ENCODE assay signal across 10 cellular contexts in the genomic region with DNA sequence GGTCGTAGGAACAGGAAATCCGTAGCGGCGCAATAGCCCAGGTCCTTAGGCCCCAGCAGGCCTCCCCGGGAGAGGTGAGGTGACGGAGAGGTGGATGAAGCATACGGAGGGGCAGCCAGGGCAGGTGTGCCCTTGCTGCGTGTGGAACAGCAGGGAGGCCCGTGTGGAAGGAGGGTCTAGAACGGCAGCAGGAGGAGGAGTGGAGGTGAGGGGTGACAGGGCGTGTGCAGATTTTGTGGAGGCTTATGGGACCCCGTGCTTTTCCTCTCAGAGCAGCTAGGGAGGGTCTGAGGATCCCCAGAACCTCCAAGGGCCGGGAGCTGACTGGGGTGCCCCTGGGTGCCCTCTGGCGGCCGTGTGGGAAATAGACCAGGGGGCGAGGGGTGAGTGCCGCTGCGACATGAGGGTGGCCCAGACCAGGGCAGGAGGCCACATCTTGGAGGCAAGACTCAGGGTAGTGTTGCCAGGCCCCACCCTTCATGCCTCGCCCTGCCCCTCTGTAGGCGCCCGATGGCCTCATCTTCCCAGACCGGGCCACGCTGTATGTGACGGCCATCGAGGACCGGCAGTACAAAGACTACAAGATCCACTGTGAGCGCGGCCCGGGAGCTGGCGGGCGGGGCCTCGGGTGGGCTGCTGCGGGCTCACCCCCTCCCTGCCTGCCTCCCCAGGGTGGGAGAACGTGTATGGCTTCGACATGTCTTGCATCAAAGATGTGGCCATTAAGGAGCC. TPM values are rescaled to one million over a fixed set of nuclear protein-coding genes. Genes with fewer than 3 reads are reported as not detected.
DNase-seq lines count a peak whose midpoint lies in the region; ATAC-seq and TF ChIP-seq lines count a peak whose summit lies in the region.
"Had no signal": no experiment of that assay in that cellular context is flagged by ENCODE, and none has a peak within 500 bp of the region (broad histone marks: within the 10 kb centered on the region; RNA-seq: fewer than 3 reads in every experiment).

No MANE protein-coding gene starts in this region.

- peaks cover 87% of the 10 kb centered on the region for H4K20me1 ChIP-seq in OCI-LY3 (ENCODE audit: insufficient read depth, low read length)

- H3K9me3 ChIP-seq in cardiac muscle cell (ENCODE audit: low read depth) (no peaks in the 10 kb centered on the region), OCI-LY3 (ENCODE audit: insufficient read depth, low read length) (no peaks in the 10 kb centered on the region), esophagus squamous epithelium (no peaks in the 10 kb centered on the region), transverse colon (no peaks in the 10 kb centered on the region)
- H3K9me3 ChIP-seq: vagina had no signal

- TF ChIP-seq POLR2A in esophagus squamous epithelium (IDR thresholded peaks at IDR 0.05) (no peak), transverse colon (IDR thresholded peaks at IDR 0.05) (no peak)

- H3K4me1 ChIP-seq in cardiac muscle cell (ENCODE audit: low read depth), result peaks cover 6% of the 10 kb centered on the region
- H3K4me1 ChIP-seq in OCI-LY3 (ENCODE audit: low read length), result peaks cover 52% of the 10 kb centered on the region
- H3K4me1 ChIP-seq in esophagus squamous epithelium, result peaks cover 15 to 56% (median 24%) of the 10 kb centered on the region in 3 donors
- peaks cover 11 to 20% (median 17%) of the 10 kb centered on the region in 4 donors for H3K4me1 ChIP-seq in transverse colon

- in situ Hi-C loops in transverse colon (cut with MboI; ENCODE audit: low pct_ligation_motif_present in 1 of 4, low pct_unique_long_range_greater_than_20kb in 1 of 4, low sequenced_read_pairs in 3 of 4), result no loop called here

- DNase-seq in cardiac muscle cell (ENCODE audit: low read depth in 1 of 2, low spot score in 1 of 2) (peak in 1 of 2 donors; percentile 34), left cardiac atrium (no peak), esophagus squamous epithelium (lab: John Stamatoyannopoulos, UW) (no peak), transverse colon (no peak), NOMO-1 (lab: John Stamatoyannopoulos, UW; ENCODE audit: unreplicated experiment in 2 of 2) (no peak), NCI-H774 (lab: John Stamatoyannopoulos, UW) (no peak)
- DNase-seq: GF-D8 had no signal

- peaks cover 63% of the 10 kb centered on the region for H3K79me2 ChIP-seq in OCI-LY3 (ENCODE audit: low read length)

- intact Hi-C loops in left cardiac atrium (cut with DNase I), result loop anchor here (5.0 to 10.0 kb wide), 2 partner anchors 120 to 128 kb away; partner anchors contain the start of gene FUZ (in 1 of the 2)
- intact Hi-C loops in esophagus squamous epithelium (cut with DNase I), result no loop called here
- intact Hi-C loops in transverse colon (cut with DNase I; ENCODE audit: low total_unique reads), result loop anchor here (10.0 kb wide), 1 partner anchor 210 kb away; the partner anchor contains the start of gene FLT3LG

- H3K4me3 ChIP-seq in cardiac muscle cell (no peak overlapping the region), OCI-LY3 (ENCODE audit: low read length) (no peak overlapping the region), esophagus squamous epithelium (no peak overlapping the region), transverse colon (no peak overlapping the region)
- H3K4me3 ChIP-seq: vagina had no signal

- H3K27ac ChIP-seq in cardiac muscle cell, result no peak overlapping the region
- no peak overlapping the region for H3K27ac ChIP-seq in OCI-LY3 (ENCODE audit: low read length)
- no peak overlapping the region for H3K27ac ChIP-seq in esophagus squamous epithelium
- no peak overlapping the region for H3K27ac ChIP-seq in transverse colon
- H3K27ac ChIP-seq: vagina had no signal

- no peak overlapping the region for H3K9ac ChIP-seq in OCI-LY3 (ENCODE audit: low read length)

- H3K27me3 ChIP-seq in cardiac muscle cell, result no peaks in the 10 kb centered on the region
- no peaks in the 10 kb centered on the region for H3K27me3 ChIP-seq in OCI-LY3 (ENCODE audit: low read depth, low read length)
- H3K27me3 ChIP-seq in esophagus squamous epithelium, result peaks cover 0 to 5% (median 0%) of the 10 kb centered on the region in 4 donors
- H3K27me3 ChIP-seq in transverse colon, result peaks cover 7% of the 10 kb centered on the region
- H3K27me3 ChIP-seq: vagina had no signal

- TF ChIP-seq EP300 in transverse colon (IDR thresholded peaks at IDR 0.05; ENCODE audit: low read depth), result no peak

- WGBS in esophagus squamous epithelium, 2 donors, result 66 to 82% methylated on average over 15 to 20 of the region's 35 CpGs
- WGBS in transverse colon (ENCODE audit: low coverage in 1 of 2), 2 donors, result 73 to 79% methylated on average over 3 to 32 of the region's 35 CpGs

- H3K4me2 ChIP-seq in OCI-LY3 (ENCODE audit: low read length), result no peak overlapping the region

- H3K36me3 ChIP-seq in cardiac muscle cell, result peaks cover 39% of the 10 kb centered on the region
- H3K36me3 ChIP-seq in OCI-LY3 (replicated peaks; ENCODE audit: low read depth, low read length), result peaks cover 81% of the 10 kb centered on the region
- H3K36me3 ChIP-seq in esophagus squamous epithelium, result peaks cover 28 to 82% (median 39%) of the 10 kb centered on the region in 3 donors
- H3K36me3 ChIP-seq in transverse colon, result peaks cover 0 to 16% (median 10%) of the 10 kb centered on the region in 4 donors

- ATAC-seq in left cardiac atrium (no peak), GM19463 (IDR thresholded peaks at IDR 0.05; ENCODE audit: unreplicated experiment) (no peak)

- peak; percentile 43 for TF ChIP-seq CTCF in cardiac muscle cell (IDR thresholded peaks at IDR 0.05; ENCODE audit: low read depth, low read length)
- TF ChIP-seq CTCF in OCI-LY3 (IDR thresholded peaks at IDR 0.05; ENCODE audit: low read depth, low read length), result peak; percentile 64
- TF ChIP-seq CTCF in esophagus squamous epithelium (IDR thresholded peaks at IDR 0.05), result peak in 5 of 6 experiments; percentile 29 to 64 (median 35)
- peak; percentile 40 to 59 (median 53) for TF ChIP-seq CTCF in transverse colon (IDR thresholded peaks at IDR 0.05)

- H2AFZ ChIP-seq in OCI-LY3 (ENCODE audit: low read depth, low read length), result no peak overlapping the region

RNA-seq across cellular contexts. Expression of gene ADM5, which starts 5.0 kb away (rescaled TPM):
- total RNA-seq in cardiac muscle cell, result 3.6 and 5.1 TPM in 2 replicates
- polyA plus RNA-seq in cardiac muscle cell, result 1.1 and 2.2 TPM in 2 replicates
- total RNA-seq in left cardiac atrium, result 1 to 10 TPM; 1.1 to 1.2 TPM
- total RNA-seq in esophagus squamous epithelium, result 1 to 10 TPM in 3 of 4 donors, under 1 TPM in 1; 0.91 to 2.8 (median 1.8) TPM
- under 1 TPM in 2 of 4 donors, not detected in 2; 0.41 to 0.95 TPM for total RNA-seq in transverse colon

RNA-seq across cellular contexts. Expression of gene CPT1C, which starts 6.5 kb away (rescaled TPM):
- total RNA-seq in cardiac muscle cell (29.0 and 33.8 TPM in 2 replicates), left cardiac atrium (1 to 10 TPM; 4.7 to 5.1 TPM), esophagus squamous epithelium (1 to 10 TPM in 2 of 4 donors, under 1 TPM in 2; 0.48 to 4.8 (median 1.1) TPM), transverse colon (10 to 100 TPM in 1 of 4 donors, 1 to 10 TPM in 3; 1.5 to 10.9 (median 2.2) TPM)
- 26.5 and 31.7 TPM in 2 replicates for polyA plus RNA-seq in cardiac muscle cell

RNA-seq across cellular contexts. Expression of gene PRMT1, which starts 7.3 kb away (rescaled TPM):
- total RNA-seq in cardiac muscle cell (494 and 516 TPM in 2 replicates), left cardiac atrium (100 to 1,000 TPM; 137 to 159 TPM), esophagus squamous epithelium (100 to 1,000 TPM in 3 of 4 donors, 10 to 100 TPM in 1; 86.1 to 206 (median 182) TPM), transverse colon (100 to 1,000 TPM in 1 of 4 donors, 10 to 100 TPM in 3; 45.6 to 116 (median 70.3) TPM)
- polyA plus RNA-seq in cardiac muscle cell, result 398 and 431 TPM in 2 replicates

RNA-seq across cellular contexts. Expression of gene BCL2L12, which starts 18.7 kb away (rescaled TPM):
- total RNA-seq in cardiac muscle cell (39.4 and 41.3 TPM in 2 replicates), left cardiac atrium (10 to 100 TPM; 12.0 to 12.5 TPM), esophagus squamous epithelium (10 to 100 TPM in 1 of 4 donors, 1 to 10 TPM in 3; 4.4 to 12.9 (median 5.8) TPM), transverse colon (10 to 100 TPM in 1 of 4 donors, 1 to 10 TPM in 3; 5.4 to 10.2 (median 6.9) TPM)
- polyA plus RNA-seq in cardiac muscle cell, result 55.5 and 59.4 TPM in 2 replicates

RNA-seq across cellular contexts. Expression of gene IRF3, which starts 18.8 kb away (rescaled TPM):
- total RNA-seq in cardiac muscle cell, result 137 and 145 TPM in 2 replicates
- polyA plus RNA-seq in cardiac muscle cell, result 37.6 and 38.4 TPM in 2 replicates
- total RNA-seq in left cardiac atrium, result 10 to 100 TPM; 46.3 to 48.1 TPM
- total RNA-seq in esophagus squamous epithelium, result 10 to 100 TPM; 33.5 to 69.1 (median 49.4) TPM
- 100 to 1,000 TPM in 2 of 4 donors, 10 to 100 TPM in 2; 73.0 to 164 (median 104) TPM for total RNA-seq in transverse colon
